ENCODE assay signal across 33 cellular contexts in the genomic region with DNA sequence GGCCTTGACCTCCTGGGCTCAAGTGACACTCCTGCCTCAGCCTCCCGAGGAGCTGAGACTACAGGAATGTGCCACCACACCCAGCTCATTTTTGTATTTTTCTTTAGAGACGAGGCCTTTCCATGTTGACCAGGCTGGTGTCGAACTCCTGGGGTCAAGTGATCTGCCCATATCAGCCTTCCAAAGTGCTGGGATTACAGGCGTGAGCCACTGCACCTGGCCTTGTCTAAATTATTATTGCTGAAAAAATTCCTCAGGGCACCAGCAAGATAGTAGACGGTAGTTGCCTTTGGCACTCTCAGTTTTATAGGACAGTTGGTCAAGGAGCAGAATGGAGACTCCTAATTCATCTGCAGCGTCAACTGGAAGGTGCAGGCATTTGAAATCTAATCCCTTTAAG. TPM values are rescaled to one million over a fixed set of nuclear protein-coding genes. Genes with fewer than 3 reads are reported as not detected.
"Had no signal": no experiment of that assay in that cellular context is flagged by ENCODE, and none has a peak within 500 bp of the region (broad histone marks: within the 10 kb centered on the region; RNA-seq: fewer than 3 reads in every experiment).

No MANE protein-coding gene starts in this region.

- ATAC-seq: effector memory CD8-positive, alpha-beta T cell; esophagus mucosa; gastrocnemius medialis; heart right ventricle; left colon; left lung; left ventricle myocardium superior; lower lobe of right lung; mucosa of descending colon had no signal

- H3K4me1 ChIP-seq: colonic mucosa, gastrocnemius medialis, lower lobe of right lung had no signal

- H3K36me3 ChIP-seq: colonic mucosa, esophagus squamous epithelium, gastrocnemius medialis, heart right ventricle, left lung, lower lobe of right lung had no signal

- H3K9me3 ChIP-seq: colonic mucosa, esophagus squamous epithelium, gastrocnemius medialis, left lung, lower lobe of right lung, mucosa of descending colon had no signal

- H3K4me3 ChIP-seq: colonic mucosa, esophagus squamous epithelium, gastrocnemius medialis, heart right ventricle, left lung, lower lobe of right lung, mucosa of descending colon had no signal

- DNase-seq: colonic mucosa; cortex of kidney; effector CD8-positive, alpha-beta T cell; effector memory CD8-positive, alpha-beta T cell; endodermal cell; erythroblast; esophagus squamous epithelium; foreskin fibroblast; foreskin melanocyte; gastrocnemius medialis; glutamatergic neuron; head of caudate nucleus; heart right ventricle; hippocampal formation; kidney; kidney glomerular epithelial cell; left colon; left lung; left ventricle myocardium superior; lower lobe of right lung; mesenchymal stem cell; mucosa of descending colon; naive B cell had no signal

- H3K27me3 ChIP-seq: colonic mucosa, esophagus squamous epithelium, gastrocnemius medialis, heart right ventricle, left lung had no signal

- FAIRE-seq: endometrium, islet of Langerhans, kidney had no signal

- H3K27ac ChIP-seq: colonic mucosa, epithelial cell of prostate, esophagus squamous epithelium, gastrocnemius medialis, heart right ventricle, left lung, lower lobe of right lung had no signal

RNA-seq across cellular contexts. Expression of gene AICDA, which starts 2.5 kb away (rescaled TPM):
- total RNA-seq: colonic mucosa, dermis microvascular lymphatic vessel endothelial cell, endodermal cell, esophagus mucosa, esophagus squamous epithelium, gastrocnemius medialis, glomerular endothelial cell, heart right ventricle, kidney, left colon, left ventricle myocardium superior, lower leg skin, lung microvascular endothelial cell, mesenteric fat pad, mesothelial cell of epicardium, mucosa of descending colon had no signal

RNA-seq across cellular contexts. Expression of gene MFAP5, which starts 47.4 kb away (rescaled TPM):
- total RNA-seq: dermis microvascular lymphatic vessel endothelial cell, glomerular endothelial cell, lung microvascular endothelial cell had no signal
